34 cellular contexts compared by ENCODE assay signal in genomic region chr15:91067026-91067425, GRCh38. TPM values are rescaled to one million over a fixed set of nuclear protein-coding genes. Genes with fewer than 3 reads are reported as not detected.
DNase-seq lines count a peak whose midpoint lies in the region; ATAC-seq and TF ChIP-seq lines count a peak whose summit lies in the region.
"Had no signal": no experiment of that assay in that cellular context is flagged by ENCODE, and none has a peak within 500 bp of the region (broad histone marks: within the 10 kb centered on the region; RNA-seq: fewer than 3 reads in every experiment).

No MANE protein-coding gene starts in this region.

- H4K20me1 ChIP-seq in osteoblast (ENCODE audit: insufficient read depth, low read length) = no peaks in the 10 kb centered on the region

- H3K36me3 ChIP-seq in esophagus muscularis mucosa (no peaks in the 10 kb centered on the region), osteoblast (ENCODE audit: insufficient read depth, low read length) (no peaks in the 10 kb centered on the region), aorta (ENCODE audit: control insufficient read depth in 1 of 2, insufficient read depth in 2 of 2, low read length in 1 of 2) (no peaks in the 10 kb centered on the region)
- no peaks in the 10 kb centered on the region for H3K36me3 ChIP-seq in effector memory CD4-positive, alpha-beta T cell (ENCODE audit: control insufficient read depth, insufficient read depth, low read length)
- H3K36me3 ChIP-seq: ascending aorta, ovary had no signal

- H3K27ac ChIP-seq in RWPE1 = no peak overlapping the region
- H3K27ac ChIP-seq in esophagus muscularis mucosa (replicated peaks in 1 of 4) = no peak overlapping the region
- no peak overlapping the region for H3K27ac ChIP-seq in osteoblast (ENCODE audit: low read depth, low read length)
- no peak overlapping the region for H3K27ac ChIP-seq in aorta (ENCODE audit: low read depth in 1 of 2, low read length in 2 of 2)
- no peak overlapping the region for H3K27ac ChIP-seq in effector memory CD4-positive, alpha-beta T cell (ENCODE audit: insufficient read depth, low read length, poor library complexity, severe bottlenecking)
- H3K27ac ChIP-seq: ascending aorta, C4-2B, coronary artery, hepatocyte, ovary, skin epidermis had no signal

- TF ChIP-seq CTCF in RWPE1 (conservative IDR thresholded peaks at IDR 0.05; ENCODE audit: low read depth) (no peak), esophagus muscularis mucosa (IDR thresholded peaks at IDR 0.05) (no peak), osteoblast (IDR thresholded peaks at IDR 0.05; ENCODE audit: extremely low read depth, low read depth, low read length) (no peak)

- ATAC-seq in aorta (ENCODE audit: low FRiP score) = no peak
- ATAC-seq: GM23338; left cardiac atrium; stimulated activated memory B cell treated with anti-CD40 and anti-IgM and Interleukin-4, amounts not matched to agents 10 μg/mL and 1 μg/mL and 100 μg/mL, for 72 hours; T-cell had no signal

- no peak for TF ChIP-seq EP300 in esophagus muscularis mucosa (IDR thresholded peaks at IDR 0.05)

- H3K27me3 ChIP-seq in esophagus muscularis mucosa (peaks cover 0 to 21% (median 0%) of the 10 kb centered on the region in 4 donors), osteoblast (ENCODE audit: insufficient read depth, low read length) (peaks cover 5% of the 10 kb centered on the region), aorta (ENCODE audit: control insufficient read depth in 1 of 2, insufficient read depth in 2 of 2, low read length in 1 of 2) (peaks cover 0 to 2% of the 10 kb centered on the region in 2 donors)
- H3K27me3 ChIP-seq in effector memory CD4-positive, alpha-beta T cell (replicated peaks; ENCODE audit: control insufficient read depth, insufficient read depth, low read length, poor library complexity, severe bottlenecking) = no peaks in the 10 kb centered on the region
- H3K27me3 ChIP-seq: ascending aorta, ovary had no signal

- no peak overlapping the region for H3K4me2 ChIP-seq in osteoblast (ENCODE audit: insufficient read depth, low read length)
- H3K4me2 ChIP-seq: GM23338, hepatocyte had no signal

- no peaks in the 10 kb centered on the region for H3K9me3 ChIP-seq in esophagus muscularis mucosa
- H3K9me3 ChIP-seq in osteoblast (ENCODE audit: low read depth, low read length) = no peaks in the 10 kb centered on the region
- H3K9me3 ChIP-seq in aorta (ENCODE audit: control insufficient read depth, low read length) = peaks cover 2% of the 10 kb centered on the region
- no peaks in the 10 kb centered on the region for H3K9me3 ChIP-seq in effector memory CD4-positive, alpha-beta T cell (ENCODE audit: control insufficient read depth, low read length)
- H3K9me3 ChIP-seq: ascending aorta, Caco-2, ovary had no signal

- no peaks in the 10 kb centered on the region for H3K4me1 ChIP-seq in esophagus muscularis mucosa
- H3K4me1 ChIP-seq in osteoblast (ENCODE audit: insufficient read depth, low read length) = no peaks in the 10 kb centered on the region
- no peaks in the 10 kb centered on the region for H3K4me1 ChIP-seq in aorta (ENCODE audit: control insufficient read depth in 1 of 2, insufficient read depth in 2 of 2, low read length in 2 of 2)
- H3K4me1 ChIP-seq in effector memory CD4-positive, alpha-beta T cell (ENCODE audit: control insufficient read depth, insufficient read depth, low read length, poor library complexity, severe bottlenecking) = no peaks in the 10 kb centered on the region
- H3K4me1 ChIP-seq: ascending aorta, Caco-2 had no signal

- no peaks in the 10 kb centered on the region for H3K79me2 ChIP-seq in osteoblast (ENCODE audit: insufficient read depth, low read length)
- H3K79me2 ChIP-seq: hepatocyte had no signal

- intact Hi-C loops in esophagus muscularis mucosa (cut with DNase I) = no loop called here
- intact Hi-C loops in aorta (cut with DNase I) = no loop called here

- no peak for TF ChIP-seq POLR2A in esophagus muscularis mucosa (IDR thresholded peaks at IDR 0.05; ENCODE audit: low read depth)

- peak; percentile 5 for DNase-seq in NK-92 treated with Interleukin-12 subunit alpha and Interleukin-12 subunit beta, amount 100 ng/mL, for 24 hours (lab: John Stamatoyannopoulos, UW)
- no peak for DNase-seq in NK-92 (lab: John Stamatoyannopoulos, UW; ENCODE audit: unreplicated experiment)
- peak; percentile 72 for DNase-seq in RWPE1 (ENCODE audit: low spot score)
- DNase-seq in esophagus muscularis mucosa (ENCODE audit: extremely low spot score) = peak; percentile 64
- DNase-seq in osteoblast (ENCODE audit: insufficient read length, low spot score, missing footprints) = no peak
- DNase-seq in aorta = no peak
- DNase-seq in NCI-H2029 treated with DMSO at 0.1 percent for 48 hours (lab: John Stamatoyannopoulos, UW) = no peak
- no peak for DNase-seq in effector memory CD4-positive, alpha-beta T cell
- DNase-seq: 8988T; activated B cell treated with CpG ODN at 0.5 μM for 24 hours; activated CD4-positive, alpha-beta T cell treated with anti-CD3 and anti-CD28 coated beads, Interleukin-2, amount 10 ng/mL, durations not matched to agents 7 days and 5 days; activated effector memory CD4-positive, alpha-beta T cell treated with anti-CD3 and anti-CD28 coated beads, Interleukin-2, amount 50 U/mL, for 16 hours; activated naive CD8-positive, alpha-beta T cell treated with anti-CD3 and anti-CD28 coated beads for 36 hours; activated T-cell treated with anti-CD3 and anti-CD28 coated beads, Interleukin-2, amount 50 U/mL, for 1 hour; Caco-2; effector CD8-positive, alpha-beta T cell; GF-D8; KG1; left cardiac atrium; NCI-H1417 treated with DMSO at 0.1 percent for 48 hours; NCI-H2081 treated with DMSO at 0.1 percent for 48 hours; NCI-H2227 treated with DMSO at 0.1 percent for 48 hours; NCI-H748 treated with DMSO at 0.1 percent for 48 hours; nephron progenitor cell; ovary; retina; T-cell had no signal

- H3K4me3 ChIP-seq in esophagus muscularis mucosa (no peak overlapping the region), osteoblast (ENCODE audit: insufficient read depth, low read length) (no peak overlapping the region), aorta (ENCODE audit: low read length in 2 of 2) (no peak overlapping the region)
- no peak overlapping the region for H3K4me3 ChIP-seq in effector memory CD4-positive, alpha-beta T cell (ENCODE audit: insufficient read depth, low read depth, low read length, poor library complexity, severe bottlenecking)
- H3K4me3 ChIP-seq: ascending aorta, coronary artery, GM23338, hepatocyte, ovary, skin epidermis had no signal

- POLR2A ChIA-PET in RWPE1 (lab: Yijun Ruan, JAX; ENCODE audit: low non-redundant PET) = no interaction called here

- CTCF ChIA-PET in RWPE1 (lab: Yijun Ruan, JAX) = interaction anchor here (0.6 kb wide), 2 partner anchors 314 to 1886 kb away, joined by 3 to 6 read pairs; no protein-coding TSS in a partner anchor

- 84% methylated on average over 2 of the region's 2 CpGs for WGBS in esophagus muscularis mucosa
- 83 to 90% methylated on average over 2 of the region's 2 CpGs for WGBS in aorta, 2 donors

- no peak overlapping the region for H2AFZ ChIP-seq in osteoblast (ENCODE audit: low read length)
- H2AFZ ChIP-seq: GM23338, hepatocyte had no signal

RNA-seq across cellular contexts. Expression of gene SV2B, which starts 33.0 kb away (rescaled TPM):
- total RNA-seq in esophagus muscularis mucosa (1 to 10 TPM; 1.9 to 3.0 (median 2.1) TPM), osteoblast (under 0.01 TPM in 1 of 2 replicates, not detected in the other), aorta (1 to 10 TPM; 2.5 to 6.4 TPM)
- polyA plus RNA-seq in aorta = not detected
- total RNA-seq: activated B cell treated with CpG ODN at 0.5 μM for 24 hours, Caco-2 had no signal

RNA-seq across cellular contexts. Expression of gene VPS33B, which starts 44.6 kb away (rescaled TPM):
- total RNA-seq in esophagus muscularis mucosa (10 to 100 TPM in 2 of 4 donors, 1 to 10 TPM in 2; 9.5 to 11.4 (median 10.4) TPM), osteoblast (8.0 and 10.0 TPM in 2 replicates), aorta (10 to 100 TPM; 13.4 to 14.3 TPM)
- 10 to 100 TPM in 1 of 2 donors, 1 to 10 TPM in 1; 4.8 to 14.8 TPM for polyA plus RNA-seq in aorta

Comparison
In these comparisons a context has a peak if more than half of its experiments do, and no peak if none do; other contexts are left out.
1. DNase-seq: peak in NK-92 treated with Interleukin-12 subunit alpha and Interleukin-12 subunit beta, amount 100 ng/mL, for 24 hours (single experiment), RWPE1 (single experiment) and esophagus muscularis mucosa (single experiment); none in NK-92 (single experiment), osteoblast (single experiment), aorta (0 of 2), NCI-H2029 treated with DMSO at 0.1 percent for 48 hours (single experiment) and effector memory CD4-positive, alpha-beta T cell (0 of 3).